In genomic region chr11:27699242-27699925, GRCh38 we compare ENCODE assay signal across 8 cellular contexts. TPM values are rescaled to one million over a fixed set of nuclear protein-coding genes. Genes with fewer than 3 reads are reported as not detected.
DNase-seq lines count a peak whose midpoint lies in the region; ATAC-seq and TF ChIP-seq lines count a peak whose summit lies in the region.

No MANE protein-coding gene starts in this region.

- peaks cover 18% of the 10 kb centered on the region for H3K4me1 ChIP-seq in CD8-positive, alpha-beta T cell (ENCODE audit: insufficient read depth, low read length)
- H3K4me1 ChIP-seq in muscle layer of colon (ENCODE audit: insufficient read depth, low read length), result peaks cover 16% of the 10 kb centered on the region

- no peak for DNase-seq in CD8-positive, alpha-beta T cell
- DNase-seq in M059J (ENCODE audit: low read depth) (peak; percentile 66), dorsolateral prefrontal cortex (no peak), middle frontal gyrus (ENCODE audit: extremely low spot score, low spot score) (no peak), AML-193 (lab: John Stamatoyannopoulos, UW) (no peak)

- H3K36me3 Mint-ChIP-seq in CD8-positive, alpha-beta T cell, result no peaks in the 10 kb centered on the region

- no peak overlapping the region for H3K27ac ChIP-seq in CD8-positive, alpha-beta T cell (ENCODE audit: low read depth, low read length)
- no peak overlapping the region for H3K27ac ChIP-seq in dorsolateral prefrontal cortex
- H3K27ac ChIP-seq in muscle layer of colon (ENCODE audit: low read depth, low read length), result no peak overlapping the region

- H3K27me3 Mint-ChIP-seq in CD8-positive, alpha-beta T cell (ENCODE audit: low read depth), result peaks cover 55% of the 10 kb centered on the region

- H3K27me3 ChIP-seq in CD8-positive, alpha-beta T cell (ENCODE audit: insufficient read depth, low read length), result peaks cover 7% of the 10 kb centered on the region
- H3K27me3 ChIP-seq in dorsolateral prefrontal cortex, result peaks cover 0 to 65% (median 25%) of the 10 kb centered on the region in 45 donors
- H3K27me3 ChIP-seq in muscle layer of colon (ENCODE audit: control insufficient read depth in 1 of 2, insufficient read depth in 2 of 2, low read length in 2 of 2), result peaks cover 26 to 72% of the 10 kb centered on the region in 2 donors

- peak overlapping the region; percentile 57 for H3K4me3 Mint-ChIP-seq in CD8-positive, alpha-beta T cell

- H3K9me3 ChIP-seq in CD8-positive, alpha-beta T cell (ENCODE audit: low read length), result no peaks in the 10 kb centered on the region
- H3K9me3 ChIP-seq in muscle layer of colon (ENCODE audit: low read length), result no peaks in the 10 kb centered on the region

- no peaks in the 10 kb centered on the region for H3K9me3 Mint-ChIP-seq in CD8-positive, alpha-beta T cell

- no peak overlapping the region for H3K9ac ChIP-seq in muscle layer of colon (ENCODE audit: low read length)

- intact Hi-C loops in CD8-positive, alpha-beta T cell (cut with DNase I, micrococcal nuclease), result loop anchor here in 1 of 2 experiments (5.0 kb wide), 1 partner anchor 833 kb away; no protein-coding TSS in a partner anchor
- intact Hi-C loops in dorsolateral prefrontal cortex (cut with DNase I), result loop anchor here (5.0 to 10.0 kb wide), 5 partner anchors 185 to 1633 kb away; no protein-coding TSS in a partner anchor

- no peaks in the 10 kb centered on the region for H3K36me3 ChIP-seq in CD8-positive, alpha-beta T cell (ENCODE audit: insufficient read depth, low read length)
- H3K36me3 ChIP-seq in muscle layer of colon (ENCODE audit: insufficient read depth, low read length), result no peaks in the 10 kb centered on the region

- H3K4me3 ChIP-seq in CD8-positive, alpha-beta T cell (ENCODE audit: low read depth, low read length), result no peak overlapping the region
- peak overlapping the region; percentile 29 to 77 (median 61) for H3K4me3 ChIP-seq in dorsolateral prefrontal cortex
- peak overlapping the region; percentile 57 to 68 for H3K4me3 ChIP-seq in muscle layer of colon (ENCODE audit: low read depth in 1 of 2, low read length in 2 of 2)

- no peak overlapping the region for H3K27ac Mint-ChIP-seq in CD8-positive, alpha-beta T cell

- H3K4me1 Mint-ChIP-seq in CD8-positive, alpha-beta T cell (ENCODE audit: low read depth), result peaks cover 26% of the 10 kb centered on the region

- no peak for TF ChIP-seq CTCF in CD8-positive, alpha-beta T cell (IDR thresholded peaks at IDR 0.05)
- peak in 15 of 56 donors; percentile 0 to 42 (median 8) for TF ChIP-seq CTCF in dorsolateral prefrontal cortex (IDR thresholded peaks at IDR 0.05 in 54 of 56, conservative IDR thresholded peaks at IDR 0.05 in 2 of 56; ENCODE audit: low read depth in 1 of 56, partially characterized antibody in 56 of 56)

- CTCF ChIA-PET in CD8-positive, alpha-beta T cell (lab: Charles Lee), result interaction anchor here (0.6 to 0.9 kb wide), 2 partner anchors 12 to 831 kb away, joined by 3 read pairs; no protein-coding TSS in a partner anchor

- ATAC-seq in CD8-positive, alpha-beta T cell, result no peak
- ATAC-seq in HG03039 (IDR thresholded peaks at IDR 0.05; ENCODE audit: unreplicated experiment), result no peak
- ATAC-seq in HG02588 (IDR thresholded peaks at IDR 0.05; ENCODE audit: unreplicated experiment), result no peak

- POLR2A ChIA-PET in CD8-positive, alpha-beta T cell (lab: Charles Lee), result no interaction called here

RNA-seq across cellular contexts. Expression of gene BDNF, which starts 0.9 kb away (rescaled TPM):
- not detected for total RNA-seq in CD8-positive, alpha-beta T cell
- 35.4 and 46.9 TPM in 2 replicates for total RNA-seq in M059J (2014; rRNA removed; shearing (Covaris generic))
- total RNA-seq in dorsolateral prefrontal cortex, result 10 to 100 TPM in 1 of 120 experiments, 1 to 10 TPM in 112, under 1 TPM in 7; 0.43 to 15.2 (median 2.8) TPM
